In genomic region chr3:118884748-118885206, GRCh38 we compare ENCODE assay signal across 8 cellular contexts.
DNase-seq lines count a peak whose midpoint lies in the region; ATAC-seq and TF ChIP-seq lines count a peak whose summit lies in the region.

No MANE protein-coding gene starts in this region.

- H3K4me2 ChIP-seq in OCI-LY7 (ENCODE audit: low read length): no peak overlapping the region

- BruUV-seq in Caco-2 (replicated peaks; lab: Mats Ljungman, UMichigan) (no TSS peak), OCI-LY7 (replicated peaks; lab: Mats Ljungman, UMichigan) (no TSS peak)

- no peak overlapping the region for H3K27ac Mint-ChIP-seq in Caco-2 (ENCODE audit: unreplicated experiment)
- no peak overlapping the region for H3K27ac Mint-ChIP-seq in activated T-cell treated with anti-CD3 and anti-CD28 coated beads, Interleukin-2, amount 50 U/mL, for 24 hours

- H3K36me3 Mint-ChIP-seq in Caco-2 (ENCODE audit: insufficient read depth, unreplicated experiment): no peaks in the 10 kb centered on the region
- no peaks in the 10 kb centered on the region for H3K36me3 Mint-ChIP-seq in activated T-cell treated with anti-CD3 and anti-CD28 coated beads, Interleukin-2, amount 50 U/mL, for 24 hours (ENCODE audit: low read depth)

- H3K4me3 Mint-ChIP-seq in Caco-2 (ENCODE audit: unreplicated experiment): no peak overlapping the region
- H3K4me3 Mint-ChIP-seq in activated T-cell treated with anti-CD3 and anti-CD28 coated beads, Interleukin-2, amount 50 U/mL, for 24 hours: no peak overlapping the region

- no peak overlapping the region for H3K4me3 ChIP-seq in Caco-2 (ENCODE audit: low read depth, low read length)
- no peak overlapping the region for H3K4me3 ChIP-seq in OCI-LY7 (ENCODE audit: low read depth, low read length, poor library complexity, severe bottlenecking)
- no peak overlapping the region for H3K4me3 ChIP-seq in fibroblast of pulmonary artery (replicated peaks; ENCODE audit: low read depth, low read length)

- no peaks in the 10 kb centered on the region for H3K79me2 ChIP-seq in OCI-LY7 (ENCODE audit: insufficient read depth, low read depth, low read length)

- CTCF ChIA-PET in Caco-2 (lab: Charles Lee): interaction anchor here (0.7 to 4.9 kb wide), 8 partner anchors 10 to 356 kb away, joined by 4 to 106 read pairs (median 7); partner anchors contain the start of genes B4GALT4 and IGSF11
- CTCF ChIA-PET in OCI-LY7 (lab: Charles Lee; ENCODE audit: unreplicated experiment): interaction anchor here (1.7 kb wide), 1 partner anchor 357 kb away, joined by 7 read pairs; no protein-coding TSS in a partner anchor

- H3K9me3 ChIP-seq in Caco-2 (no peaks in the 10 kb centered on the region), OCI-LY7 (ENCODE audit: low read length) (no peaks in the 10 kb centered on the region)

- peaks cover 22% of the 10 kb centered on the region for H3K27me3 Mint-ChIP-seq in Caco-2 (ENCODE audit: insufficient read depth, unreplicated experiment)
- H3K27me3 Mint-ChIP-seq in activated T-cell treated with anti-CD3 and anti-CD28 coated beads, Interleukin-2, amount 50 U/mL, for 24 hours: peaks cover 21% of the 10 kb centered on the region

- TF ChIP-seq CTCF in Caco-2 (IDR thresholded peaks at IDR 0.05; ENCODE audit: insufficient read depth in 1 of 2, low read depth in 1 of 2, low read length in 1 of 2, severe bottlenecking in 1 of 2, unreplicated experiment in 1 of 2) (peak; percentile 87 to 93), OCI-LY7 (conservative IDR thresholded peaks at IDR 0.05; ENCODE audit: low read length) (peak; percentile 94), fibroblast of pulmonary artery (IDR thresholded peaks at IDR 0.05; ENCODE audit: low read length, missing control alignments) (peak; percentile 94)

- no peaks in the 10 kb centered on the region for H3K9me2 ChIP-seq in OCI-LY7 (ENCODE audit: insufficient read depth, low read length)

- no peaks in the 10 kb centered on the region for H3K9me3 Mint-ChIP-seq in Caco-2 (ENCODE audit: unreplicated experiment)
- no peaks in the 10 kb centered on the region for H3K9me3 Mint-ChIP-seq in activated T-cell treated with anti-CD3 and anti-CD28 coated beads, Interleukin-2, amount 50 U/mL, for 24 hours

- DNase-seq in Caco-2: peak; percentile 57 to 73
- peak; percentile 36 for DNase-seq in HPDE6-E6E7 (ENCODE audit: extremely low spot score)
- peak; percentile 55 for DNase-seq in OCI-LY7 (ENCODE audit: low spot score)
- DNase-seq in activated T-cell treated with anti-CD3 and anti-CD28 coated beads, Interleukin-2, amount 50 U/mL, for 24 hours: peak; percentile 84
- peak; percentile 53 for DNase-seq in fibroblast of pulmonary artery (ENCODE audit: low read depth)
- peak in 51 of 56 donors; percentile 6 to 91 (median 62) for DNase-seq in nucleus accumbens (lab: John Stamatoyannopoulos, UW)
- peak; percentile 95 for DNase-seq in superior temporal gyrus (ENCODE audit: extremely low spot score)

- no peaks in the 10 kb centered on the region for H3K36me3 ChIP-seq in Caco-2 (ENCODE audit: control insufficient read depth, insufficient read depth, low read length)
- H3K36me3 ChIP-seq in OCI-LY7 (ENCODE audit: insufficient read depth, low read length): no peaks in the 10 kb centered on the region

- intact Hi-C loops in Caco-2 (cut with micrococcal nuclease; ENCODE audit: unreplicated experiment) (loop anchor here (1.0 to 5.0 kb wide), 2 partner anchors 214 to 798 kb away; no protein-coding TSS in a partner anchor), OCI-LY7 (cut with micrococcal nuclease; ENCODE audit: unreplicated experiment) (loop anchor here (1.0 to 10.0 kb wide), 3 partner anchors 214 to 470 kb away; partner anchors contain the start of gene B4GALT4)

- peak; percentile 80 for ATAC-seq in GM19467 (IDR thresholded peaks at IDR 0.05; ENCODE audit: unreplicated experiment)

- no peaks in the 10 kb centered on the region for H3K4me1 Mint-ChIP-seq in Caco-2 (ENCODE audit: low read depth, unreplicated experiment)
- H3K4me1 Mint-ChIP-seq in activated T-cell treated with anti-CD3 and anti-CD28 coated beads, Interleukin-2, amount 50 U/mL, for 24 hours (ENCODE audit: low read depth): peaks cover 5% of the 10 kb centered on the region

- H3K27ac ChIP-seq in OCI-LY7 (ENCODE audit: low read depth, low read length, poor library complexity, severe bottlenecking): no peak overlapping the region

- H3K27me3 ChIP-seq in Caco-2 (replicated peaks; ENCODE audit: control insufficient read depth, insufficient read depth, low read length): no peaks in the 10 kb centered on the region; the same call in 1 of the 2 replicates

- no peaks in the 10 kb centered on the region for H4K20me1 ChIP-seq in OCI-LY7 (ENCODE audit: insufficient read depth, low read length)

- H3K4me1 ChIP-seq in Caco-2 (no peaks in the 10 kb centered on the region), OCI-LY7 (ENCODE audit: insufficient read depth, low read length, poor library complexity, severe bottlenecking) (no peaks in the 10 kb centered on the region)

- POLR2A ChIA-PET in Caco-2 (lab: Charles Lee): no interaction called here
- POLR2A ChIA-PET in OCI-LY7 (lab: Charles Lee): interaction anchor here (0.7 to 1.0 kb wide), 3 partner anchors 13 to 215 kb away, joined by 3 to 4 read pairs (median 3); no protein-coding TSS in a partner anchor

- no peak overlapping the region for H2AFZ ChIP-seq in OCI-LY7 (ENCODE audit: low read length)

Comparison
In these comparisons a context has a peak if more than half of its experiments do, and no peak if none do; other contexts are left out.
1. DNase-seq: peak in every context shown above with its lines; median percentile 95 in superior temporal gyrus; 84 in activated T-cell treated with anti-CD3 and anti-CD28 coated beads, Interleukin-2, amount 50 U/mL, for 24 hours; 65 in Caco-2; 62 in nucleus accumbens; 55 in OCI-LY7; 53 in fibroblast of pulmonary artery; 36 in HPDE6-E6E7.